Comparison of ENCODE assay signal across 19 cellular contexts in the genomic region with DNA sequence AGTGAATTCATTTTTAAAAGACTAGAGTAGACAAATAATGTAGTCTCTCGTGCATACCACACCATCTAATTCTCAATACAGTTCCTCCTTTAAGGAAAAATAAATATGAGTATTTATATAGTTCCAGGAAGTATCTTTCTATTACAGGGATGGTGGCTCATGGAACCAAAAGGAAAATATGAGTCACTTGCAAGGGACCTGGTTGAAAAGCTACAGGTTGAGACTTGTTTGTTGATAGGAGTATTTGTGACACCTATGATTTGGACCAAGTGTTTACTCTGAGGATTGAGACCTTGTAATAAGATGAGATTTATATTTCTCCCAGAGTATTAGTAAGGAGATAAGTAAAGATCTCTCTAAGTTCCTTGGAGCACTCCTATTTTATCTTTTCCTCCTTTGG.
DNase-seq lines count a peak whose midpoint lies in the region; TF ChIP-seq lines count a peak whose summit lies in the region.
"Had no signal": no experiment of that assay in that cellular context is flagged by ENCODE, and none has a peak within 500 bp of the region (broad histone marks: within the 10 kb centered on the region; RNA-seq: fewer than 3 reads in every experiment).

No MANE protein-coding gene starts in this region.

- POLR2A ChIA-PET in MCF 10A (lab: Yijun Ruan, JAX), result no interaction called here

- peaks cover 0 to 3% of the 10 kb centered on the region in 2 donors for H3K9me3 ChIP-seq in breast epithelium
- H3K9me3 ChIP-seq: SJCRH30 had no signal

- no peaks in the 10 kb centered on the region for H3K27me3 ChIP-seq in breast epithelium
- H3K27me3 ChIP-seq: BLaER1 treated with 17β-estradiol and CSF1 and Interleukin-3, amounts not matched to agents 10 nM and 100 nM; SJCRH30 had no signal

- H3K27ac Mint-ChIP-seq in MCF 10A (ENCODE audit: low read depth, unreplicated experiment), result no peak overlapping the region
- H3K27ac Mint-ChIP-seq: CD8-positive, alpha-beta T cell; H9; T-helper 1 cell treated with Interleukin-12 subunit alpha and Interleukin-12 subunit beta and Interleukin-4 antibody, amounts not matched to agents 30 μg/mL and 1 μg/mL, for 36 hours had no signal

- H3K4me1 ChIP-seq in breast epithelium, result no peaks in the 10 kb centered on the region
- H3K4me1 ChIP-seq: SJCRH30 had no signal

- no peaks in the 10 kb centered on the region for H3K27me3 Mint-ChIP-seq in MCF 10A (ENCODE audit: insufficient read depth, unreplicated experiment)

- no peak for TF ChIP-seq CTCF in MCF 10A (IDR thresholded peaks at IDR 0.05; ENCODE audit: unreplicated experiment)
- no peak for TF ChIP-seq CTCF in breast epithelium (IDR thresholded peaks at IDR 0.05)
- no peak for TF ChIP-seq CTCF in epithelial cell of esophagus (IDR thresholded peaks at IDR 0.05; ENCODE audit: insufficient read depth, low read depth, low read length, missing control alignments)

- no peak for TF ChIP-seq POLR2A in breast epithelium (IDR thresholded peaks at IDR 0.05)

- no peaks in the 10 kb centered on the region for H3K36me3 ChIP-seq in breast epithelium
- H3K36me3 ChIP-seq: BLaER1 treated with 17β-estradiol and CSF1 and Interleukin-3, amounts not matched to agents 10 nM and 100 nM; SJCRH30 had no signal

- no peak overlapping the region for H3K4me3 ChIP-seq in breast epithelium
- no peak overlapping the region for H3K4me3 ChIP-seq in epithelial cell of esophagus (ENCODE audit: low read length)
- H3K4me3 ChIP-seq: BLaER1 treated with 17β-estradiol and CSF1 and Interleukin-3, amounts not matched to agents 10 nM and 100 nM; SJCRH30 had no signal

- no peak overlapping the region for H3K4me3 Mint-ChIP-seq in MCF 10A (ENCODE audit: unreplicated experiment)
- H3K4me3 Mint-ChIP-seq: CD8-positive, alpha-beta T cell; H9; T-helper 1 cell treated with Interleukin-12 subunit alpha and Interleukin-12 subunit beta and Interleukin-4 antibody, amounts not matched to agents 30 μg/mL and 1 μg/mL, for 36 hours had no signal

- no peaks in the 10 kb centered on the region for H3K36me3 Mint-ChIP-seq in MCF 10A (ENCODE audit: insufficient read depth, unreplicated experiment)
- H3K36me3 Mint-ChIP-seq: CD8-positive, alpha-beta T cell had no signal

- BruUV-seq in MCF 10A (replicated peaks; lab: Mats Ljungman, UMichigan), result no TSS peak

- H3K4me1 Mint-ChIP-seq in MCF 10A (ENCODE audit: insufficient read depth, unreplicated experiment), result no peaks in the 10 kb centered on the region

- CTCF ChIA-PET in MCF 10A (lab: Yijun Ruan, JAX), result no interaction called here

- DNase-seq in MCF 10A (ENCODE audit: unreplicated experiment), result peak; percentile 30
- no peak for DNase-seq in breast epithelium (ENCODE audit: low spot score in 2 of 2)
- DNase-seq in NCI-H82 (lab: John Stamatoyannopoulos, UW), result peak; percentile 26
- DNase-seq in epithelial cell of esophagus (ENCODE audit: low read depth), result peak; percentile 60
- DNase-seq in T-helper 2 cell, result no peak
- DNase-seq in NCI-H524 (lab: John Stamatoyannopoulos, UW), result no peak
- DNase-seq in stimulated activated CD4-positive, alpha-beta T cell treated with anti-CD3 and anti-CD28 coated beads, Interleukin-15, amount 100 ng/mL, for 24 hours, result no peak
- DNase-seq: Calu3; CD8-positive, alpha-beta T cell; DMS79; H9; IMR-90; NCI-H1694 treated with DMSO at 0.1 percent for 48 hours; NCI-H526 treated with DMSO at 0.1 percent for 48 hours; OCI-M1; RPMI8226; SJCRH30 had no signal

- intact Hi-C loops in MCF 10A (cut with micrococcal nuclease), result no loop called here
- intact Hi-C loops in breast epithelium (cut with DNase I; ENCODE audit: low total_unique reads), result no loop called here

- H3K9me3 Mint-ChIP-seq in MCF 10A (ENCODE audit: unreplicated experiment), result peaks cover 5% of the 10 kb centered on the region

- no peak overlapping the region for H3K27ac ChIP-seq in breast epithelium
- H3K27ac ChIP-seq: BLaER1 treated with 17β-estradiol and CSF1 and Interleukin-3, amounts not matched to agents 10 nM and 100 nM; SJCRH30 had no signal

Comparison
In these comparisons a context has a peak if more than half of its experiments do, and no peak if none do; other contexts are left out.
1. DNase-seq: peak in MCF 10A (single experiment), NCI-H82 (single experiment) and epithelial cell of esophagus (single experiment); none in breast epithelium (0 of 2), T-helper 2 cell (0 of 5), NCI-H524 (0 of 2) and stimulated activated CD4-positive, alpha-beta T cell treated with anti-CD3 and anti-CD28 coated beads, Interleukin-15, amount 100 ng/mL, for 24 hours (single experiment).